20 cellular contexts compared by ENCODE assay signal in the genomic region with DNA sequence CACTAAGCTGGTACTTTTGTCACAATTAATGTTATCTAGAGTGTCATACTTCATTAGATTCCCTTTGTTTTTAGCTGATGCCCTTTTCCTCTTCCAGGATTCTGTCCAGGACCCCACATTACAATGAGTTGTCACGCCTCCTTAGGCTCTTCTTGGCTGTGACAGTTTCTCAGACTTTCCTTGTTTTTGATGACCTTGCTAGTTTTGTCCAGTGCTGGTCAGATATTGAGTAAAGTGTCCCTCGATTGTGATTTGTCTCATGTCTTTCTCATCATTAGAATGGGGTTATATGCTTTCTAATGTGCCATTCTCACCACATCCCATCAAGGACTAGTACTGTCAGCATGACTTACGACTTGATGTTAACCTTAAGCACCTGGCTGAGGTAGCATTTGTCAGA.
DNase-seq lines count a peak whose midpoint lies in the region; ATAC-seq, FAIRE-seq and TF ChIP-seq lines count a peak whose summit lies in the region.
"Had no signal": no experiment of that assay in that cellular context is flagged by ENCODE, and none has a peak within 500 bp of the region (broad histone marks: within the 10 kb centered on the region; RNA-seq: fewer than 3 reads in every experiment).

No MANE protein-coding gene starts in this region.

- H3K79me1 ChIP-seq in H1 (ENCODE audit: low read depth, low read length): no peaks in the 10 kb centered on the region; the same call in 1 of the 2 replicates

- no peak overlapping the region for H3K4me2 ChIP-seq in A549
- no peak overlapping the region for H3K4me2 ChIP-seq in Karpas-422 (ENCODE audit: low read depth, low read length, poor library complexity, severe bottlenecking)
- H3K4me2 ChIP-seq in H1 (ENCODE audit: insufficient read depth in 1 of 2, low read depth in 2 of 2, low read length in 2 of 2): no peak overlapping the region

- ATAC-seq in heart left ventricle (no peak), Right ventricle myocardium inferior (no peak), A549 (no peak), HG03521 (IDR thresholded peaks at IDR 0.05; ENCODE audit: unreplicated experiment) (no peak)

- H3K14ac ChIP-seq in H1 (ENCODE audit: insufficient read length): no peak overlapping the region

- no peaks in the 10 kb centered on the region; the same call in 1 of the 2 replicates for H3K23me2 ChIP-seq in H1 (ENCODE audit: low read depth, low read length)

- no peak overlapping the region for H3K18ac ChIP-seq in H1 (ENCODE audit: extremely low read depth, low read length)

- H3K36me3 ChIP-seq in heart left ventricle (no peaks in the 10 kb centered on the region), Karpas-422 (ENCODE audit: insufficient read depth, low read length) (no peaks in the 10 kb centered on the region), H1 (ENCODE audit: control insufficient read depth in 2 of 4, insufficient read depth in 4 of 4, low read length in 3 of 4) (no peaks in the 10 kb centered on the region), ovary (no peaks in the 10 kb centered on the region)
- H3K36me3 ChIP-seq: HAP-1 had no signal

- POLR2A ChIA-PET in A549 (lab: Yijun Ruan, JAX): no interaction called here
- POLR2A ChIA-PET in H1 (lab: Charles Lee; ENCODE audit: partially characterized antibody): interaction anchor here (0.9 kb wide), 1 partner anchor 13 kb away, joined by 3 read pairs; no protein-coding TSS in a partner anchor

- H4K5ac ChIP-seq in H1 (ENCODE audit: insufficient read length, low read depth, low read length): no peak overlapping the region

- DNase-seq in heart left ventricle (no peak), Right ventricle myocardium inferior (ENCODE audit: missing footprints) (no peak), A549 (ENCODE audit: low read depth in 1 of 2, low spot score in 1 of 2) (no peak), Karpas-422 (peak; percentile 9), H1 (ENCODE audit: low read depth in 1 of 2, low spot score in 2 of 2) (peak in 1 of 2 experiments; percentile 31), ovary (no peak), NCI-H2029 (lab: John Stamatoyannopoulos, UW) (no peak)
- DNase-seq: 8988T; C1 segment of cervical spinal cord; Calu3; CD4-positive, alpha-beta T cell; DMS153; DMS79 treated with DMSO at 0.1 percent for 48 hours; EL; GOT3 had no signal

- no peak overlapping the region for H3K56ac ChIP-seq in H1 (replicated peaks; ENCODE audit: insufficient read length, low read depth, low read length)

- H3K9me3 ChIP-seq in heart left ventricle: no peaks in the 10 kb centered on the region
- H3K9me3 ChIP-seq in A549: no peaks in the 10 kb centered on the region
- no peaks in the 10 kb centered on the region for H3K9me3 ChIP-seq in Karpas-422 (ENCODE audit: low read length)
- no peaks in the 10 kb centered on the region for H3K9me3 ChIP-seq in H1 (ENCODE audit: insufficient read depth in 2 of 2, low read depth in 1 of 2, low read length in 1 of 2)
- H3K9me3 ChIP-seq in ovary: no peaks in the 10 kb centered on the region
- H3K9me3 ChIP-seq: HAP-1 had no signal

- WGBS in heart left ventricle, 4 donors: 49 to 58% (median 54%) methylated on average over 3 of the region's 3 CpGs
- 33% methylated on average over 3 of the region's 3 CpGs for WGBS in A549 (ENCODE audit: missing lambda C conversion rate)
- 86% methylated on average over 3 of the region's 3 CpGs; no CpG with 5 or more reads in 1 of the 2 experiments for WGBS in H1 (ENCODE audit: extremely low coverage in 1 of 2, insufficient coverage in 1 of 2, insufficient read length in 1 of 2, insufficient replicate concordance in 2 of 2, low coverage in 1 of 2, low lambda C conversion rate in 2 of 2, missing lambda C conversion rate in 1 of 2), 2 experiments
- WGBS in ovary, 3 donors: 74 to 93% (median 78%) methylated on average over 3 of the region's 3 CpGs

- intact Hi-C loops in heart left ventricle (cut with DNase I) (loop anchor here in 6 of 10 donors (5.0 to 10.0 kb wide), 9 partner anchors 37 to 295 kb away; partner anchors contain the start of genes FHOD3 (in 2 of the 6) and MOCOS (in 1 of the 6)), Right ventricle myocardium inferior (cut with DNase I) (loop anchor here (5.0 kb wide), 1 partner anchor 132 kb away; no protein-coding TSS in a partner anchor), ovary (cut with DNase I) (loop anchor here in 1 of 4 donors (10.0 kb wide), 1 partner anchor 145 kb away; no protein-coding TSS in a partner anchor)

- H3K4me1 ChIP-seq in heart left ventricle (peaks cover 0 to 60% (median 13%) of the 10 kb centered on the region in 12 donors), A549 (no peaks in the 10 kb centered on the region), Karpas-422 (ENCODE audit: low read length) (no peaks in the 10 kb centered on the region), H1 (replicated peaks in 1 of 4; ENCODE audit: control insufficient read depth in 3 of 4, insufficient read depth in 4 of 4, low read length in 3 of 4) (peaks cover 2 to 12% (median 7%) of the 10 kb centered on the region in 4 experiments; a peak in 4 of 7 replicates), ovary (ENCODE audit: insufficient read depth) (peaks cover 2% of the 10 kb centered on the region)
- H3K4me1 ChIP-seq: HAP-1 had no signal

- TF ChIP-seq CTCF in heart left ventricle (IDR thresholded peaks at IDR 0.05) (no peak), A549 (IDR thresholded peaks at IDR 0.05) (no peak), H1 (IDR thresholded peaks at IDR 0.05; ENCODE audit: control extremely low read depth in 1 of 3, insufficient read depth in 1 of 3, low read depth in 1 of 3, low read length in 3 of 3) (no peak), ovary (IDR thresholded peaks at IDR 0.05) (no peak)

- TF ChIP-seq RAD21 in A549 (conservative IDR thresholded peaks at IDR 0.05 in 1 of 2, IDR thresholded peaks at IDR 0.05 in 1 of 2) (no peak), H1 (IDR thresholded peaks at IDR 0.05 in 1 of 2, conservative IDR thresholded peaks at IDR 0.05 in 1 of 2; ENCODE audit: low read depth in 2 of 2, low read length in 2 of 2) (no peak)

- H3K4ac ChIP-seq in H1 (replicated peaks; ENCODE audit: insufficient read length, low read depth, low read length): no peak overlapping the region

- no peak overlapping the region for H2AK5ac ChIP-seq in H1 (ENCODE audit: low read depth, low read length)

- H3K27ac ChIP-seq in heart left ventricle (peak overlapping the region in 9 of 12 donors; percentile 10 to 93 (median 78)), A549 (no peak overlapping the region), Karpas-422 (ENCODE audit: low read length) (no peak overlapping the region), H1 (ENCODE audit: low read depth, low read length) (no peak overlapping the region), ovary (no peak overlapping the region)

- no peak overlapping the region for H2BK120ac ChIP-seq in H1 (replicated peaks; ENCODE audit: low read depth, low read length)

- H4K91ac ChIP-seq in H1 (replicated peaks; ENCODE audit: insufficient read length, low read length): peak overlapping the region; percentile 34

- CTCF ChIA-PET in A549 (lab: Yijun Ruan, JAX): interaction anchor here (1.1 kb wide), 1 partner anchor 9 kb away, joined by 4 read pairs; no protein-coding TSS in a partner anchor
- CTCF ChIA-PET in H1 (lab: Charles Lee; ENCODE audit: partially characterized antibody): interaction anchor here (0.9 to 1.9 kb wide), 6 partner anchors 10 to 165 kb away, joined by 3 to 7 read pairs (median 3); no protein-coding TSS in a partner anchor

- H3K9ac ChIP-seq in Karpas-422 (ENCODE audit: low read length): no peak overlapping the region
- H3K9ac ChIP-seq in H1 (replicated peaks in 1 of 4; ENCODE audit: extremely low read depth in 1 of 4, low read depth in 3 of 4, low read length in 3 of 4): no peak overlapping the region

- no peak overlapping the region for H2BK5ac ChIP-seq in H1 (ENCODE audit: low read depth, low read length)

- no peak overlapping the region for H3K23ac ChIP-seq in H1 (ENCODE audit: insufficient read length)

- H4K20me1 ChIP-seq in Karpas-422 (ENCODE audit: insufficient read depth, low read depth, low read length) (no peaks in the 10 kb centered on the region), H1 (replicated peaks in 1 of 2; ENCODE audit: control insufficient read depth in 1 of 2, insufficient read depth in 2 of 2, low read length in 2 of 2) (no peaks in the 10 kb centered on the region)

- no peak overlapping the region for H3K4me3 ChIP-seq in heart left ventricle
- H3K4me3 ChIP-seq in A549: no peak overlapping the region
- no peak overlapping the region for H3K4me3 ChIP-seq in Karpas-422 (ENCODE audit: low read length)
- H3K4me3 ChIP-seq in H1 (ENCODE audit: extremely low read depth in 1 of 4, insufficient read depth in 2 of 4, low read depth in 3 of 4, low read length in 4 of 4): no peak overlapping the region
- H3K4me3 ChIP-seq in ovary: no peak overlapping the region
- H3K4me3 ChIP-seq: HAP-1 had no signal

- TF ChIP-seq EP300 in A549 (IDR thresholded peaks at IDR 0.05) (no peak), H1 (IDR thresholded peaks at IDR 0.05; ENCODE audit: borderline replicate concordance in 1 of 2, low read depth in 2 of 2, low read length in 2 of 2) (no peak), ovary (IDR thresholded peaks at IDR 0.05) (no peak)

- H2BK20ac ChIP-seq in H1 (ENCODE audit: low read length): no peak overlapping the region

- no peaks in the 10 kb centered on the region for H3K27me3 ChIP-seq in heart left ventricle
- no peaks in the 10 kb centered on the region for H3K27me3 ChIP-seq in Karpas-422 (ENCODE audit: low read length)
- no peaks in the 10 kb centered on the region for H3K27me3 ChIP-seq in H1 (replicated peaks in 1 of 4; ENCODE audit: control insufficient read depth in 3 of 4, extremely low read depth in 1 of 4, insufficient read depth in 3 of 4, low read length in 3 of 4)
- H3K27me3 ChIP-seq in ovary: no peaks in the 10 kb centered on the region

- no peak for TF ChIP-seq POLR2A in heart left ventricle (IDR thresholded peaks at IDR 0.05)
- no peak for TF ChIP-seq POLR2A in A549 (IDR thresholded peaks at IDR 0.05; ENCODE audit: low read length)
- TF ChIP-seq POLR2A in H1 (IDR thresholded peaks at IDR 0.05; ENCODE audit: control extremely low read depth in 1 of 2, low read depth in 2 of 2, low read length in 2 of 2): no peak
- TF ChIP-seq POLR2A in ovary (IDR thresholded peaks at IDR 0.05): no peak

- no peak overlapping the region for H4K8ac ChIP-seq in H1 (ENCODE audit: extremely low read depth, insufficient read depth, low read length)

- H3K9me2 ChIP-seq in Karpas-422 (replicated peaks; ENCODE audit: insufficient read depth, low read length): no peaks in the 10 kb centered on the region

- FAIRE-seq in A549 (lab: Jason Lieb, UNC) (no peak), H1 (lab: Jason Lieb, UNC) (no peak)
- FAIRE-seq: G401.6, GM12891, HTR-8/SVneo had no signal

- H2AFZ ChIP-seq in Karpas-422 (ENCODE audit: low read length) (no peak overlapping the region), H1 (ENCODE audit: low read length) (no peak overlapping the region)

- H3K79me2 ChIP-seq in Karpas-422 (ENCODE audit: low read length) (no peaks in the 10 kb centered on the region), H1 (ENCODE audit: control insufficient read depth in 1 of 2, insufficient read depth in 2 of 2, low read length in 2 of 2) (no peaks in the 10 kb centered on the region)

- H2BK15ac ChIP-seq in H1 (ENCODE audit: low read length): no peak overlapping the region

- H2BK12ac ChIP-seq in H1 (ENCODE audit: low read depth, low read length): peak overlapping the region; percentile 2; the same call in 1 of the 2 replicates

TF ChIP-seq in A549, 52 proteins besides CTCF, POLR2A, EP300 and RAD21 (continues in another document):
- no peak for TF ChIP-seq CEBPB (IDR thresholded peaks at IDR 0.05)

Comparison
In these comparisons a context has a peak if more than half of its experiments do, and no peak if none do; other contexts are left out.
1. H3K27ac ChIP-seq: peak in heart left ventricle (9 of 12); none in A549 (0 of 2), Karpas-422 (single experiment), H1 (single experiment) and ovary (0 of 2).